Comparison of ENCODE assay signal across 27 cellular contexts in the genomic region with DNA sequence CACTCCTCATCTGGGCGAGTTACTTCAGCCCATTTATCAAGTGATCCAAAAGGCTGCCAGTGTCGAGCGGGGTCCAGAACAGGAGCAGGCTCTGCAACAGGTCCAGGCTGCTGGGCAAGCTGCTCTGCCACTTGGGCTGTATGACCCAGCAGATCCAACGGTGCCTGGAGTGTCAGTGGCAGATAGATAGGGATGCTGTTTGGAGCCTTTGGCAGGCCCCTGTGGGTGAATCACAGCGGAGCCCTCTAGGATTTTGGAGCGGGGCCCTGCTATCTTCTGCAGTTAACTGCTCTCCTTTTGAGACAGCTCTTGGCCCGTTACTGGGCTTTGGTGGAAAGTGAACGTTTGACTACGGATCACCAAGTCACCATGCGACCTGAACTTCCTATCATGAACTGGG. TPM values are rescaled to one million over a fixed set of nuclear protein-coding genes. Genes with fewer than 3 reads are reported as not detected.
"Had no signal": no experiment of that assay in that cellular context is flagged by ENCODE, and none has a peak within 500 bp of the region (broad histone marks: within the 10 kb centered on the region; RNA-seq: fewer than 3 reads in every experiment).

No MANE protein-coding gene starts in this region.

- FAIRE-seq: islet of Langerhans, small intestine, urothelium cell line had no signal

- H3K9me3 Mint-ChIP-seq: stimulated activated effector memory CD8-positive, alpha-beta T cell treated with anti-CD3 and anti-CD28 coated beads, Interleukin-12 subunit alpha, Interleukin-12 subunit beta, amount 100 ng/mL, for 72 hours had no signal

- H3K27ac ChIP-seq: lower lobe of right lung, ovary, prostate gland, spleen, suprapubic skin, transverse colon, upper lobe of left lung had no signal

- H3K36me3 Mint-ChIP-seq: immature natural killer cell had no signal

- ATAC-seq: left lobe of liver; lower lobe of right lung; mucosa of descending colon; naive thymus-derived CD4-positive, alpha-beta T cell; natural killer cell treated with Interleukin-12 subunit alpha and Interleukin-12 subunit beta and Interleukin-15 and Interleukin-18, amount 100 ng/mL, for 72 hours; right cardiac atrium; sciatic nerve; stimulated activated effector memory CD8-positive, alpha-beta T cell treated with anti-CD3 and anti-CD28 coated beads, Interleukin-12 subunit alpha, Interleukin-12 subunit beta, amount 100 ng/mL, for 72 hours had no signal

- H3K4me1 Mint-ChIP-seq: stimulated activated effector memory CD8-positive, alpha-beta T cell treated with anti-CD3 and anti-CD28 coated beads, Interleukin-12 subunit alpha, Interleukin-12 subunit beta, amount 100 ng/mL, for 72 hours had no signal

- H3K4me1 ChIP-seq: lower lobe of right lung, prostate gland had no signal

- H3K4me3 ChIP-seq: lower lobe of right lung, mucosa of descending colon, ovary, prostate gland, spleen, suprapubic skin, transverse colon, upper lobe of left lung had no signal

- H3K4me3 Mint-ChIP-seq: immature natural killer cell; naive thymus-derived CD4-positive, alpha-beta T cell; natural killer cell treated with Interleukin-12 subunit alpha and Interleukin-12 subunit beta and Interleukin-15 and Interleukin-18, amount 100 ng/mL, for 72 hours; stimulated activated effector memory CD8-positive, alpha-beta T cell treated with anti-CD3 and anti-CD28 coated beads, Interleukin-12 subunit alpha, Interleukin-12 subunit beta, amount 100 ng/mL, for 72 hours; stimulated activated naive CD8-positive, alpha-beta T cell treated with anti-CD3 and anti-CD28 coated beads, Interleukin-15, Interleukin-2, amounts not matched to agents 100 ng/mL and 50 ng/mL, for 24 hours had no signal

- H3K36me3 ChIP-seq: lower lobe of right lung, ovary, prostate gland, spleen, suprapubic skin, transverse colon, upper lobe of left lung had no signal

- H3K9me3 ChIP-seq: lower lobe of right lung, mucosa of descending colon, ovary, prostate gland, suprapubic skin, transverse colon, upper lobe of left lung had no signal

- H3K27ac Mint-ChIP-seq: immature natural killer cell; naive thymus-derived CD4-positive, alpha-beta T cell; natural killer cell treated with Interleukin-12 subunit alpha and Interleukin-12 subunit beta and Interleukin-15 and Interleukin-18, amount 100 ng/mL, for 72 hours; stimulated activated naive CD8-positive, alpha-beta T cell treated with anti-CD3 and anti-CD28 coated beads, Interleukin-15, Interleukin-2, amounts not matched to agents 100 ng/mL and 50 ng/mL, for 24 hours had no signal

- DNase-seq: hypothalamus; immature natural killer cell; lower lobe of right lung; mammary epithelial cell; mesenchymal stem cell; midbrain; mucosa of descending colon; naive thymus-derived CD4-positive, alpha-beta T cell; ovary; retina; right cardiac atrium; small intestine; spleen; stimulated activated CD4-positive, alpha-beta T cell treated with anti-CD3 and anti-CD28 coated beads, Interleukin-4, amount 100 ng/mL, for 24 hours; stimulated activated naive CD4-positive, alpha-beta T cell; transverse colon; upper lobe of left lung had no signal

RNA-seq across cellular contexts. Expression of gene MMEL1, which starts 7.5 kb away (rescaled TPM):
- total RNA-seq: kidney epithelial cell, left lobe of liver, mammary epithelial cell had no signal
- polyA plus RNA-seq: mammary epithelial cell had no signal
